9 cellular contexts compared by ENCODE assay signal in genomic region chr14:105528859-105529505, GRCh38. TPM values are rescaled to one million over a fixed set of nuclear protein-coding genes. Genes with fewer than 3 reads are reported as not detected.
A peak's percentile ranks its signal among the peaks of the same experiment; 100 is the strongest.
DNase-seq lines count a peak whose midpoint lies in the region; TF ChIP-seq lines count a peak whose summit lies in the region.
"Had no signal": no experiment of that assay in that cellular context is flagged by ENCODE, and none has a peak within 500 bp of the region (broad histone marks: within the 10 kb centered on the region; RNA-seq: fewer than 3 reads in every experiment).

No MANE protein-coding gene starts in this region.

- peak overlapping the region; percentile 53 for H3K4me2 ChIP-seq in SU-DHL-6 (ENCODE audit: low read depth, low read length, poor library complexity, severe bottlenecking)

- 66% methylated on average over 40 of the region's 65 CpGs for WGBS in prostate gland

- H3K9me3 ChIP-seq in SU-DHL-6 (ENCODE audit: insufficient read depth, low read length) (no peaks in the 10 kb centered on the region), prostate gland (no peaks in the 10 kb centered on the region)

- TF ChIP-seq CTCF in SU-DHL-6 (IDR thresholded peaks at IDR 0.05; ENCODE audit: insufficient read depth, low read length, poor library complexity, severe bottlenecking): no peak
- TF ChIP-seq CTCF in choroid plexus epithelial cell (conservative IDR thresholded peaks at IDR 0.05; ENCODE audit: low read depth, low read length): no peak
- TF ChIP-seq CTCF in prostate gland (IDR thresholded peaks at IDR 0.05): no peak

- H3K4me1 ChIP-seq in ACC112 (ENCODE audit: control insufficient read depth, insufficient read depth, low read length, unreplicated experiment) (peaks cover 4% of the 10 kb centered on the region), prostate gland (replicated peaks) (peaks cover 22% of the 10 kb centered on the region)

- H3K79me2 ChIP-seq in ACC112 (ENCODE audit: control insufficient read depth, insufficient read depth, low read length, unreplicated experiment): no peaks in the 10 kb centered on the region
- no peaks in the 10 kb centered on the region for H3K79me2 ChIP-seq in SU-DHL-6 (ENCODE audit: insufficient read depth, low read length)

- H3K36me3 ChIP-seq in ACC112 (ENCODE audit: insufficient read depth, low read length) (no peaks in the 10 kb centered on the region), SU-DHL-6 (ENCODE audit: low read length) (no peaks in the 10 kb centered on the region), prostate gland (no peaks in the 10 kb centered on the region)

- intact Hi-C loops in prostate gland (cut with DNase I): loop anchor here (2.0 kb wide), 1 partner anchor 38 kb away; the partner anchor contains the start of gene TEDC1

- peaks cover 16% of the 10 kb centered on the region; the same call in 1 of the 2 replicates for H3K27me3 ChIP-seq in ACC112 (ENCODE audit: insufficient read depth, low read length)
- 0 out of 2 replicates have a peak, but pooled peaks cover 2% of the 10 kb centered on the region for H3K27me3 ChIP-seq in SU-DHL-6 (ENCODE audit: low read length)
- H3K27me3 ChIP-seq in prostate gland (replicated peaks; ENCODE audit: insufficient read depth): no peaks in the 10 kb centered on the region

- no peaks in the 10 kb centered on the region for H3K9me2 ChIP-seq in SU-DHL-6 (replicated peaks; ENCODE audit: insufficient read depth, low read length)

- peak overlapping the region; percentile 93 for H2AFZ ChIP-seq in ACC112 (ENCODE audit: low read length, unreplicated experiment)
- no peak overlapping the region for H2AFZ ChIP-seq in SU-DHL-6 (ENCODE audit: low read depth, low read length, severe bottlenecking)

- H3F3A ChIP-seq in SU-DHL-6 (ENCODE audit: insufficient read depth): no peaks in the 10 kb centered on the region

- TF ChIP-seq POLR2A in prostate gland (IDR thresholded peaks at IDR 0.05): no peak

- H4K20me1 ChIP-seq in SU-DHL-6 (ENCODE audit: low read depth, low read length): no peaks in the 10 kb centered on the region

- H3K27ac ChIP-seq in ACC112 (ENCODE audit: low read depth, low read length) (no peak overlapping the region), SU-DHL-6 (ENCODE audit: low read depth, low read length) (no peak overlapping the region), prostate gland (no peak overlapping the region)

- peak overlapping the region; percentile 86 for H3K4me3 ChIP-seq in ACC112 (ENCODE audit: low read depth, low read length)
- no peak overlapping the region for H3K4me3 ChIP-seq in SU-DHL-6 (ENCODE audit: insufficient read depth, low read length, poor library complexity, severe bottlenecking)
- H3K4me3 ChIP-seq in choroid plexus epithelial cell (ENCODE audit: low read depth, low read length): peak overlapping the region; percentile 24
- peak overlapping the region; percentile 48 to 57 for H3K4me3 ChIP-seq in prostate gland

- DNase-seq in choroid plexus epithelial cell (ENCODE audit: low read depth): peak; percentile 4
- DNase-seq in prostate gland (ENCODE audit: low spot score): no peak
- no peak for DNase-seq in NCI-H2171 (lab: John Stamatoyannopoulos, UW)
- no peak for DNase-seq in GM19238 (ENCODE audit: insufficient read length, low spot score)
- DNase-seq in NCI-H1105 treated with DMSO at 0.1 percent for 48 hours (lab: John Stamatoyannopoulos, UW): no peak
- no peak for DNase-seq in NCI-H2107 (lab: John Stamatoyannopoulos, UW)
- DNase-seq: DMS 273 treated with DMSO at 0.1 percent for 48 hours had no signal

- H3K9ac ChIP-seq in SU-DHL-6 (ENCODE audit: low read length): no peak overlapping the region

RNA-seq across cellular contexts. Expression of gene TMEM121, which starts 2.6 kb away (rescaled TPM):
- total RNA-seq in prostate gland: 10 to 100 TPM; 11.1 to 15.7 TPM

RNA-seq across cellular contexts. Expression of gene TEDC1, which starts 37.9 kb away (rescaled TPM):
- 1 to 10 TPM; 7.5 to 8.9 TPM for total RNA-seq in prostate gland

RNA-seq across cellular contexts. Expression of gene CRIP1, which starts 42.3 kb away (rescaled TPM):
- total RNA-seq in prostate gland: 10 to 100 TPM in 1 of 2 donors, 1 to 10 TPM in 1; 4.2 to 22.0 TPM

RNA-seq across cellular contexts. Expression of gene CRIP2, which starts 54.4 kb away (rescaled TPM):
- total RNA-seq in prostate gland: 100 to 1,000 TPM in 1 of 2 donors, 10 to 100 TPM in 1; 86.7 to 134 TPM
